Comparison of ENCODE assay signal across 1 cellular context in genomic region chr6:137882225-137882961, GRCh38.
TF ChIP-seq lines count a peak whose summit lies in the region.

No MANE protein-coding gene starts in this region.

TF ChIP-seq in K562, 482 proteins besides CTCF, POLR2A, EP300 and RAD21 (continued from another document):
- TF ChIP-seq VEZF1 (CRISPR knock-in tag; IDR thresholded peaks at IDR 0.05) = 0 out of 2 replicates have a peak, but pooled peaks have one; percentile 13
- 0 out of 2 replicates have a peak, but pooled peaks have one; percentile 54 for TF ChIP-seq GTF2E2 (tag; IDR thresholded peaks at IDR 0.05)
- TF ChIP-seq FOXA3 (CRISPR knock-in tag; conservative IDR thresholded peaks at IDR 0.05 in 1 of 2, IDR thresholded peaks at IDR 0.05 in 1 of 2) = peak in 1 of 2 experiments; percentile 60; a peak in 2 of 4 replicates
